Comparison of ENCODE assay signal across 27 cellular contexts in genomic region chr5:4698596-4698995, GRCh38.
"Had no signal": no experiment of that assay in that cellular context is flagged by ENCODE, and none has a peak within 500 bp of the region (broad histone marks: within the 10 kb centered on the region; RNA-seq: fewer than 3 reads in every experiment).

No MANE protein-coding gene starts in this region.

- H3K4me3 Mint-ChIP-seq: dendritic cell treated with granulocyte-macrophage colony-stimulating factor and Interleukin-4, amounts not matched to agents 40 ng/mL and 50 ng/mL, for 4 days; effector memory CD8-positive, alpha-beta T cell; endodermal cell; mesothelial cell of epicardium; naive B cell had no signal

- H3K27ac Mint-ChIP-seq: dendritic cell treated with granulocyte-macrophage colony-stimulating factor and Interleukin-4, amounts not matched to agents 40 ng/mL and 50 ng/mL, for 4 days; effector memory CD8-positive, alpha-beta T cell; endodermal cell; mesothelial cell of epicardium; naive B cell had no signal

- DNase-seq: colonic mucosa; cortex of kidney; effector CD8-positive, alpha-beta T cell; effector memory CD8-positive, alpha-beta T cell; endodermal cell; erythroblast; esophagus squamous epithelium; foreskin fibroblast; foreskin melanocyte; gastrocnemius medialis; glutamatergic neuron; head of caudate nucleus; heart right ventricle; hippocampal formation; left cardiac atrium; left lung; left ventricle myocardium superior; lower lobe of right lung; mesenchymal stem cell; mucosa of descending colon; naive B cell had no signal

- H3K36me3 Mint-ChIP-seq: mesothelial cell of epicardium, naive B cell had no signal

- H3K4me1 Mint-ChIP-seq: endodermal cell, naive B cell had no signal

- H3K4me1 ChIP-seq: colonic mucosa, gastrocnemius medialis, left lung, lower lobe of right lung had no signal

- H3K9me3 Mint-ChIP-seq: dendritic cell treated with granulocyte-macrophage colony-stimulating factor and Interleukin-4, amounts not matched to agents 40 ng/mL and 50 ng/mL, for 4 days; endodermal cell; mesothelial cell of epicardium had no signal

- H3K4me3 ChIP-seq: colonic mucosa, esophagus squamous epithelium, gastrocnemius medialis, heart right ventricle, left lung, lower lobe of right lung, mucosa of descending colon had no signal

- H3K27me3 ChIP-seq: colonic mucosa, esophagus squamous epithelium, gastrocnemius medialis, left lung had no signal

- H3K9me3 ChIP-seq: colonic mucosa, esophagus squamous epithelium, gastrocnemius medialis, left lung, lower lobe of right lung had no signal

- H3K36me3 ChIP-seq: colonic mucosa, esophagus squamous epithelium, gastrocnemius medialis, heart right ventricle, left lung, lower lobe of right lung had no signal

- FAIRE-seq: endometrium, islet of Langerhans, keratinocyte had no signal

- H3K27me3 Mint-ChIP-seq: dendritic cell treated with granulocyte-macrophage colony-stimulating factor and Interleukin-4, amounts not matched to agents 40 ng/mL and 50 ng/mL, for 4 days; effector memory CD8-positive, alpha-beta T cell; naive B cell had no signal

- H3K27ac ChIP-seq: colonic mucosa, epithelial cell of prostate, esophagus squamous epithelium, gastrocnemius medialis, heart right ventricle had no signal
